In genomic region chr4:182575225-182575624, GRCh38 we compare ENCODE assay signal across 17 cellular contexts.
DNase-seq lines count a peak whose midpoint lies in the region; ATAC-seq and TF ChIP-seq lines count a peak whose summit lies in the region.
"Had no signal": no experiment of that assay in that cellular context is flagged by ENCODE, and none has a peak within 500 bp of the region (broad histone marks: within the 10 kb centered on the region; RNA-seq: fewer than 3 reads in every experiment).

No MANE protein-coding gene starts in this region.

- H3K14ac ChIP-seq in H9 (ENCODE audit: insufficient read depth, low read length), result no peak overlapping the region

- TF ChIP-seq CTCF in Loucy (conservative IDR thresholded peaks at IDR 0.05; ENCODE audit: low read length) (no peak), brain (conservative IDR thresholded peaks at IDR 0.05) (no peak), H9 (conservative IDR thresholded peaks at IDR 0.05) (no peak)

- peak overlapping the region; percentile 55 for H2AFZ ChIP-seq in Loucy (ENCODE audit: low read length)
- H2AFZ ChIP-seq in H9 (ENCODE audit: low read length), result no peak overlapping the region
- H2AFZ ChIP-seq: PC-9 had no signal

- no peak overlapping the region for H3K4ac ChIP-seq in H9 (ENCODE audit: low read depth, low read length)

- no peaks in the 10 kb centered on the region for H3K23me2 ChIP-seq in H9 (ENCODE audit: insufficient read length, low read depth, low read length, poor library complexity, severe bottlenecking)

- H3K23ac ChIP-seq in H9 (ENCODE audit: insufficient read length, low read depth, low read length), result no peak overlapping the region

- H3K4me1 ChIP-seq in Loucy (ENCODE audit: insufficient read depth, low read length, poor library complexity, severe bottlenecking) (peaks cover 3% of the 10 kb centered on the region), H9 (ENCODE audit: insufficient read depth, low read length) (no peaks in the 10 kb centered on the region; the same call in 1 of the 2 replicates)
- H3K4me1 ChIP-seq: SJCRH30 had no signal

- no peaks in the 10 kb centered on the region for H3K27me3 ChIP-seq in Loucy (ENCODE audit: insufficient read depth, low read length, poor library complexity, severe bottlenecking)
- H3K27me3 ChIP-seq in H9 (ENCODE audit: insufficient read depth, low read length), result no peaks in the 10 kb centered on the region
- H3K27me3 ChIP-seq: SJCRH30 had no signal

- no peaks in the 10 kb centered on the region for H3F3A ChIP-seq in Loucy (ENCODE audit: low read depth)

- H3K79me2 ChIP-seq in Loucy (ENCODE audit: insufficient read depth, low read length) (no peaks in the 10 kb centered on the region), H9 (ENCODE audit: insufficient read depth, low read length) (no peaks in the 10 kb centered on the region)

- no peak overlapping the region for H3K56ac ChIP-seq in H9 (ENCODE audit: insufficient read length, low read depth, low read length)

- no peaks in the 10 kb centered on the region for H3K36me3 ChIP-seq in Loucy (ENCODE audit: insufficient read depth, low read length)
- H3K36me3 ChIP-seq: SJCRH30 had no signal

- ATAC-seq in HG03280 (IDR thresholded peaks at IDR 0.05; ENCODE audit: unreplicated experiment), result no peak
- ATAC-seq: CD8-positive, alpha-beta T cell had no signal

- no peaks in the 10 kb centered on the region for H3K79me1 ChIP-seq in H9 (ENCODE audit: insufficient read depth, low read depth, low read length, poor library complexity, severe bottlenecking)

- no peak overlapping the region for H4K5ac ChIP-seq in H9 (ENCODE audit: insufficient read length, low read depth, low read length)

- no peaks in the 10 kb centered on the region for H3K36me3 Mint-ChIP-seq in brain
- H3K36me3 Mint-ChIP-seq in H9 (ENCODE audit: insufficient read depth in 1 of 3, low read depth in 3 of 3), result 0 out of 7 replicates have a peak, but pooled peaks cover 0 to 3% (median 0%) of the 10 kb centered on the region in 3 experiments
- H3K36me3 Mint-ChIP-seq: CD8-positive, alpha-beta T cell had no signal

- H3K4me2 ChIP-seq in Loucy (ENCODE audit: low read depth, low read length, poor library complexity, severe bottlenecking) (peak overlapping the region; percentile 49), H9 (ENCODE audit: insufficient read depth, insufficient read length, low read length) (no peak overlapping the region)
- H3K4me2 ChIP-seq: KMS-11, PC-9 had no signal

- no peak overlapping the region for H4K91ac ChIP-seq in H9 (ENCODE audit: insufficient read length, low read depth, low read length)

- no peak overlapping the region for H3K27ac ChIP-seq in H9 (ENCODE audit: insufficient read length, low read depth, low read length)
- H3K27ac ChIP-seq: KMS-11, PC-9, SJCRH30 had no signal

- no peak overlapping the region for H2BK5ac ChIP-seq in H9 (ENCODE audit: insufficient read length, low read length)

- peak overlapping the region in 4 of 5 experiments; percentile 51 to 70 (median 64) for H3K4me3 Mint-ChIP-seq in brain
- no peak overlapping the region for H3K4me3 Mint-ChIP-seq in H9
- H3K4me3 Mint-ChIP-seq: CD8-positive, alpha-beta T cell had no signal

- no peak overlapping the region for H3K18ac ChIP-seq in H9 (ENCODE audit: insufficient read length, low read depth, low read length)

- H3T11ph ChIP-seq in H9 (ENCODE audit: low read length), result no peak overlapping the region

- no peaks in the 10 kb centered on the region for H3K9me3 Mint-ChIP-seq in brain
- H3K9me3 Mint-ChIP-seq in H9, result no peaks in the 10 kb centered on the region
- H3K9me3 Mint-ChIP-seq: CD8-positive, alpha-beta T cell had no signal

- H3K9me3 ChIP-seq in Loucy (ENCODE audit: insufficient read depth, low read depth, low read length) (no peaks in the 10 kb centered on the region), H9 (ENCODE audit: control insufficient read depth, low read depth, low read length) (no peaks in the 10 kb centered on the region)
- H3K9me3 ChIP-seq: SJCRH30 had no signal

- H3K27me3 Mint-ChIP-seq in brain (no peaks in the 10 kb centered on the region), H9 (ENCODE audit: low read depth) (no peaks in the 10 kb centered on the region)

- H3K27ac Mint-ChIP-seq in brain, result peak overlapping the region in 1 of 5 experiments; percentile 34
- no peak overlapping the region for H3K27ac Mint-ChIP-seq in H9
- H3K27ac Mint-ChIP-seq: CD8-positive, alpha-beta T cell had no signal

- H4K20me1 ChIP-seq in Loucy (ENCODE audit: insufficient read depth, low read length, poor library complexity, severe bottlenecking), result no peaks in the 10 kb centered on the region
- no peaks in the 10 kb centered on the region for H4K20me1 ChIP-seq in H9 (ENCODE audit: control insufficient read depth, insufficient read depth, insufficient read length)

- no peak overlapping the region for H2BK15ac ChIP-seq in H9 (ENCODE audit: low read depth, low read length)

- DNase-seq in left kidney (ENCODE audit: low read depth, low spot score), result peak; percentile 21
- no peak for DNase-seq in H9
- DNase-seq in hypothalamus (lab: John Stamatoyannopoulos, UW), result no peak
- DNase-seq in NCI-H1930 (lab: John Stamatoyannopoulos, UW), result no peak
- DNase-seq: CD8-positive, alpha-beta T cell; DND-41; NCI-H1092; NCI-H146; NCI-H2081 treated with DMSO at 0.1 percent for 48 hours; NCI-H510A; NCI-H82; PC-9; SJCRH30 had no signal

- H3K9me2 ChIP-seq in Loucy (replicated peaks; ENCODE audit: low read depth, low read length), result no peaks in the 10 kb centered on the region

- no peak overlapping the region for H2BK20ac ChIP-seq in H9 (ENCODE audit: low read depth, low read length, poor library complexity, severe bottlenecking)

- H2BK12ac ChIP-seq in H9 (ENCODE audit: insufficient read length, low read depth, low read length), result no peak overlapping the region

- H4K8ac ChIP-seq in H9 (replicated peaks; ENCODE audit: insufficient read length, low read depth, low read length), result no peak overlapping the region

- H2AK5ac ChIP-seq in H9 (ENCODE audit: insufficient read length, low read length), result no peak overlapping the region

- peaks cover 28% of the 10 kb centered on the region for H3K4me1 Mint-ChIP-seq in brain
- peaks cover 23 to 26% of the 10 kb centered on the region in 2 experiments for H3K4me1 Mint-ChIP-seq in H9

- no peak overlapping the region for H2BK120ac ChIP-seq in H9 (ENCODE audit: low read depth, low read length, poor library complexity, severe bottlenecking)

- peak overlapping the region; percentile 34 for H3K4me3 ChIP-seq in Loucy (ENCODE audit: low read length, poor library complexity, severe bottlenecking)
- H3K4me3 ChIP-seq: PC-9, SJCRH30 had no signal

- H3K9ac ChIP-seq in Loucy (ENCODE audit: low read depth, low read length, poor library complexity, severe bottlenecking) (no peak overlapping the region), H9 (ENCODE audit: extremely low read depth, insufficient read length, low read length) (no peak overlapping the region)
- H3K9ac ChIP-seq: KMS-11 had no signal

- WGBS in H9 (ENCODE audit: extremely low coverage, insufficient read length, low lambda C conversion rate), result no CpG with 5 or more reads among the region's 6 CpGs

Comparison
In these comparisons a context has a peak if more than half of its experiments do, and no peak if none do; other contexts are left out.
1. H3K4me3 Mint-ChIP-seq: peak in brain (4 of 5); none in H9 (0 of 2).